ENCODE assay signal across 19 cellular contexts in genomic region chr17:63528183-63528582, GRCh38. TPM values are rescaled to one million over a fixed set of nuclear protein-coding genes. Genes with fewer than 3 reads are reported as not detected.
DNase-seq lines count a peak whose midpoint lies in the region; ATAC-seq and TF ChIP-seq lines count a peak whose summit lies in the region.
"Had no signal": no experiment of that assay in that cellular context is flagged by ENCODE, and none has a peak within 500 bp of the region (broad histone marks: within the 10 kb centered on the region; RNA-seq: fewer than 3 reads in every experiment).

No MANE protein-coding gene starts in this region.

- no peak for ATAC-seq in HG02938 (IDR thresholded peaks at IDR 0.05; ENCODE audit: unreplicated experiment)

- TF ChIP-seq CTCF in WERI-Rb-1 (IDR thresholded peaks at IDR 0.05; ENCODE audit: low read depth, low read length): no peak
- TF ChIP-seq CTCF in ascending aorta (IDR thresholded peaks at IDR 0.05): no peak

- H3K27ac ChIP-seq in WERI-Rb-1 (peak overlapping the region; percentile 95), ascending aorta (no peak overlapping the region)
- H3K27ac ChIP-seq: HL-60 had no signal

- H3K9me3 ChIP-seq in WERI-Rb-1 (ENCODE audit: severe bottlenecking) (no peaks in the 10 kb centered on the region), ascending aorta (no peaks in the 10 kb centered on the region)

- DNase-seq in NCI-H524 (lab: John Stamatoyannopoulos, UW) (peak; percentile 13 to 86), NCI-H524 treated with DMSO at 0.1 percent for 48 hours (lab: John Stamatoyannopoulos, UW) (no peak), NCI-H2171 treated with DMSO at 0.1 percent for 48 hours (lab: John Stamatoyannopoulos, UW) (peak; percentile 94), WERI-Rb-1 (peak; percentile 55), ascending aorta (ENCODE audit: low spot score in 2 of 2) (no peak), GM19240 (ENCODE audit: insufficient read length, low spot score) (no peak)
- DNase-seq: ACHN; C1 segment of cervical spinal cord; Calu3; CD4-positive, alpha-beta T cell; DMS53; GF-D8; HCEC 1CT; HFFc6 had no signal

- intact Hi-C loops in ascending aorta (cut with DNase I): no loop called here

- H3K4me1 ChIP-seq in ascending aorta: peaks cover 0 to 1% of the 10 kb centered on the region in 2 donors

- H3K36me3 ChIP-seq in WERI-Rb-1 (peaks cover 62% of the 10 kb centered on the region), ascending aorta (no peaks in the 10 kb centered on the region)

- no peak overlapping the region for H3K4me3 ChIP-seq in WERI-Rb-1 (ENCODE audit: low read depth, low read length)
- no peak overlapping the region for H3K4me3 ChIP-seq in ascending aorta

- no peaks in the 10 kb centered on the region for H3K27me3 ChIP-seq in WERI-Rb-1 (ENCODE audit: insufficient read depth, low read depth, severe bottlenecking)
- no peaks in the 10 kb centered on the region for H3K27me3 ChIP-seq in ascending aorta

RNA-seq across cellular contexts. Expression of gene KCNH6, which starts 5.0 kb away (rescaled TPM):
- not detected for total RNA-seq in ascending aorta
- total RNA-seq: A172; B cell; Calu3; CD4-positive, alpha-beta T cell; H4; HFFc6 had no signal

RNA-seq across cellular contexts. Expression of gene DCAF7, which starts 22.1 kb away (rescaled TPM):
- 18.6 TPM for total RNA-seq in ascending aorta

RNA-seq across cellular contexts. Expression of gene ACE, which starts 51.3 kb away (rescaled TPM):
- 72.6 TPM for total RNA-seq in ascending aorta
- total RNA-seq: H4 had no signal

Comparison
In these comparisons a context has a peak if more than half of its experiments do, and no peak if none do; other contexts are left out.
1. DNase-seq: peak in NCI-H524 (2 of 2), NCI-H2171 treated with DMSO at 0.1 percent for 48 hours (single experiment) and WERI-Rb-1 (single experiment); none in NCI-H524 treated with DMSO at 0.1 percent for 48 hours (single experiment), ascending aorta (0 of 2) and GM19240 (single experiment).